24 cellular contexts compared by ENCODE assay signal in genomic region chr22:49112661-49113626, GRCh38.
"Had no signal": no experiment of that assay in that cellular context is flagged by ENCODE, and none has a peak within 500 bp of the region (broad histone marks: within the 10 kb centered on the region; RNA-seq: fewer than 3 reads in every experiment).

No MANE protein-coding gene starts in this region.

- H3K79me2 ChIP-seq: parathyroid adenoma had no signal

- DNase-seq: colonic mucosa; dermis blood vessel endothelial cell; foreskin melanocyte; heart left ventricle; hippocampal formation; left colon; mammary epithelial cell; natural killer cell; nucleus accumbens; psoas muscle; retina; spleen; stimulated activated CD4-positive, alpha-beta T cell treated with anti-CD3 and anti-CD28 coated beads, Interleukin-15, amount 100 ng/mL, for 24 hours; stimulated activated CD4-positive, alpha-beta T cell treated with anti-CD3 and anti-CD28 coated beads, Interleukin-1b, Interleukin-23, amount 100 ng/mL, for 48 hours; stimulated activated CD4-positive, alpha-beta T cell treated with anti-CD3 and anti-CD28 coated beads, Interleukin-4, amount 100 ng/mL, for 24 hours; stimulated activated naive CD4-positive, alpha-beta T cell; upper lobe of right lung had no signal

- H3K27me3 ChIP-seq: colonic mucosa, right lobe of liver, vagina had no signal

- H3K4me3 ChIP-seq: colonic mucosa, heart left ventricle, psoas muscle, right lobe of liver, spleen, tibial artery, upper lobe of right lung, vagina had no signal

- H3K4me1 ChIP-seq: colonic mucosa, heart left ventricle, parathyroid adenoma, psoas muscle, right lobe of liver, spleen, tibial artery, upper lobe of right lung, vagina had no signal

- FAIRE-seq: endothelial cell of umbilical vein had no signal

- H3K4me3 Mint-ChIP-seq: mesothelial cell of epicardium, natural killer cell, neural crest cell had no signal

- H3K36me3 ChIP-seq: colonic mucosa, heart left ventricle, right lobe of liver, spleen, tibial artery, upper lobe of right lung, vagina had no signal

- H3K9ac ChIP-seq: parathyroid adenoma had no signal

- H3K27ac Mint-ChIP-seq: mesothelial cell of epicardium, natural killer cell had no signal

- H3K27ac ChIP-seq: colonic mucosa, heart left ventricle, parathyroid adenoma, psoas muscle, right lobe of liver, spleen, tibial artery, upper lobe of right lung, vagina had no signal

- H3K4me1 Mint-ChIP-seq: natural killer cell had no signal

- ATAC-seq: heart left ventricle, left colon, natural killer cell, psoas muscle, right lobe of liver, upper lobe of right lung had no signal

- H3K9me3 ChIP-seq: colonic mucosa, heart left ventricle, psoas muscle, right lobe of liver, spleen, tibial artery, upper lobe of right lung, vagina had no signal

- H3K36me3 Mint-ChIP-seq: mesothelial cell of epicardium, natural killer cell had no signal

- H3K9me3 Mint-ChIP-seq: mesothelial cell of epicardium, natural killer cell, neural crest cell had no signal

- H2AFZ ChIP-seq: parathyroid adenoma had no signal
